ENCODE assay signal across 11 cellular contexts in genomic region chr7:24135003-24135817, GRCh38.
A peak's percentile ranks its signal among the peaks of the same experiment; 100 is the strongest.
DNase-seq lines count a peak whose midpoint lies in the region; ATAC-seq and TF ChIP-seq lines count a peak whose summit lies in the region.
"Had no signal": no experiment of that assay in that cellular context is flagged by ENCODE, and none has a peak within 500 bp of the region (broad histone marks: within the 10 kb centered on the region; RNA-seq: fewer than 3 reads in every experiment).

No MANE protein-coding gene starts in this region.

- ATAC-seq in GM19035 (IDR thresholded peaks at IDR 0.05; ENCODE audit: unreplicated experiment) = peak; percentile 63
- no peak for ATAC-seq in GM23338
- ATAC-seq in HG03354 (IDR thresholded peaks at IDR 0.05; ENCODE audit: poor library complexity, severe bottlenecking, unreplicated experiment) = peak; percentile 69
- no peak for ATAC-seq in left cardiac atrium
- ATAC-seq: activated T-cell treated with anti-CD3 and anti-CD28 coated beads, Interleukin-2, amount 50 U/mL, for 4 hours had no signal

- H3K36me3 ChIP-seq in GM23338 (ENCODE audit: insufficient read depth) (no peaks in the 10 kb centered on the region), ovary (no peaks in the 10 kb centered on the region)
- H3K36me3 ChIP-seq: brain microvascular endothelial cell had no signal

- peak overlapping the region; percentile 28; the same call in 1 of the 2 replicates for H2AFZ ChIP-seq in GM23338

- no peaks in the 10 kb centered on the region for H3F3A ChIP-seq in GM23338 (replicated peaks; ENCODE audit: low read depth)

- peak; percentile 39 for DNase-seq in GM10248 (ENCODE audit: extremely low spot score)
- DNase-seq in GM23338 (ENCODE audit: low spot score) = no peak
- no peak for DNase-seq in ovary
- DNase-seq in globus pallidus (ENCODE audit: low spot score) = no peak
- no peak for DNase-seq in cardiac septum (ENCODE audit: low spot score)
- DNase-seq in left cardiac atrium = no peak
- DNase-seq: activated T-cell treated with anti-CD3 and anti-CD28 coated beads, Interleukin-2, amount 50 U/mL, for 4 hours; brain microvascular endothelial cell had no signal

- no peaks in the 10 kb centered on the region for H4K20me1 ChIP-seq in GM23338 (replicated peaks; ENCODE audit: insufficient read depth)

- H3K79me2 ChIP-seq in GM23338 (replicated peaks; ENCODE audit: insufficient read depth) = no peaks in the 10 kb centered on the region

- H3K4me3 Mint-ChIP-seq in GM23338 = no peak overlapping the region
- H3K4me3 Mint-ChIP-seq: activated T-cell treated with anti-CD3 and anti-CD28 coated beads, Interleukin-2, amount 50 U/mL, for 4 hours had no signal

- no peak overlapping the region for H3K27ac ChIP-seq in GM23338 (ENCODE audit: low read depth)
- H3K27ac ChIP-seq in ovary = no peak overlapping the region
- H3K27ac ChIP-seq: brain microvascular endothelial cell, epithelial cell of prostate had no signal

- peaks cover 7% of the 10 kb centered on the region for H3K9me2 ChIP-seq in GM23338 (ENCODE audit: insufficient read depth)

- CTCF ChIA-PET in GM10248 (lab: Yijun Ruan, JAX) = interaction anchor here (1.3 kb wide), 1 partner anchor 11 kb away, joined by 3 read pairs; no protein-coding TSS in a partner anchor

- H3K4me1 ChIP-seq in GM23338 (ENCODE audit: insufficient read depth) = no peaks in the 10 kb centered on the region
- H3K4me1 ChIP-seq in ovary (ENCODE audit: insufficient read depth) = no peaks in the 10 kb centered on the region

- 51 to 71% (median 53%) methylated on average over 4 of the region's 4 CpGs for WGBS in ovary, 3 donors

- POLR2A ChIA-PET in GM10248 (lab: Yijun Ruan, JAX) = no interaction called here

- no peak overlapping the region for H3K4me2 ChIP-seq in GM23338

- H3K36me3 Mint-ChIP-seq in GM23338 (ENCODE audit: low read depth) = no peaks in the 10 kb centered on the region

- no peaks in the 10 kb centered on the region for H3K27me3 ChIP-seq in GM23338 (ENCODE audit: insufficient read depth)
- H3K27me3 ChIP-seq in ovary = no peaks in the 10 kb centered on the region
- H3K27me3 ChIP-seq: brain microvascular endothelial cell had no signal

- intact Hi-C loops in ovary (cut with DNase I) (no loop called here), cardiac septum (cut with DNase I) (no loop called here), left cardiac atrium (cut with DNase I) (no loop called here)

- no peaks in the 10 kb centered on the region for H3K9me3 Mint-ChIP-seq in GM23338
- H3K9me3 Mint-ChIP-seq: activated T-cell treated with anti-CD3 and anti-CD28 coated beads, Interleukin-2, amount 50 U/mL, for 4 hours had no signal

- no peak for TF ChIP-seq CTCF in GM10248 (IDR thresholded peaks at IDR 0.05; ENCODE audit: control extremely low read depth, extremely low read depth, low read depth, missing control alignments)
- TF ChIP-seq CTCF in GM23338 (conservative IDR thresholded peaks at IDR 0.05; ENCODE audit: low read depth in 2 of 2) = no peak
- no peak for TF ChIP-seq CTCF in ovary (IDR thresholded peaks at IDR 0.05)

- H3K4me3 ChIP-seq in GM23338 (no peak overlapping the region), ovary (no peak overlapping the region)

- no peaks in the 10 kb centered on the region for H3K4me1 Mint-ChIP-seq in GM23338

- no peak for TF ChIP-seq EP300 in ovary (IDR thresholded peaks at IDR 0.05)

- H3K27ac Mint-ChIP-seq in GM23338 = no peak overlapping the region

- peaks cover 0 to 4% of the 10 kb centered on the region in 2 donors for H3K9me3 ChIP-seq in ovary

- peaks cover 1% of the 10 kb centered on the region for H3K27me3 Mint-ChIP-seq in GM23338 (ENCODE audit: insufficient read depth, low read depth, poor library complexity)

- no peak for TF ChIP-seq POLR2A in ovary (IDR thresholded peaks at IDR 0.05)

TF ChIP-seq in GM23338, 12 proteins besides CTCF, POLR2A, EP300 and RAD21 (continues in another document):
- TF ChIP-seq POLR2AphosphoS5 (IDR thresholded peaks at IDR 0.05; ENCODE audit: low read depth) (no peak), JUNB (IDR thresholded peaks at IDR 0.05; ENCODE audit: unreplicated experiment) (no peak), STAT1 (IDR thresholded peaks at IDR 0.05; ENCODE audit: unreplicated experiment) (no peak), EZH2 (IDR thresholded peaks at IDR 0.05; ENCODE audit: low read depth, unreplicated experiment) (no peak), ZNF114 (CRISPR knock-in tag; IDR thresholded peaks at IDR 0.05) (no peak), ETS1 (IDR thresholded peaks at IDR 0.05) (no peak), CREB1 (CRISPR knock-in tag; IDR thresholded peaks at IDR 0.05; ENCODE audit: low read depth) (no peak), ZNF462 (CRISPR knock-in tag; IDR thresholded peaks at IDR 0.05) (no peak)

Comparison
In these comparisons a context has a peak if more than half of its experiments do, and no peak if none do; other contexts are left out.
1. ATAC-seq: peak in GM19035 (single experiment) and HG03354 (single experiment); none in GM23338 (single experiment) and left cardiac atrium (0 of 2).